Comparison of ENCODE assay signal across 21 cellular contexts in the genomic region with DNA sequence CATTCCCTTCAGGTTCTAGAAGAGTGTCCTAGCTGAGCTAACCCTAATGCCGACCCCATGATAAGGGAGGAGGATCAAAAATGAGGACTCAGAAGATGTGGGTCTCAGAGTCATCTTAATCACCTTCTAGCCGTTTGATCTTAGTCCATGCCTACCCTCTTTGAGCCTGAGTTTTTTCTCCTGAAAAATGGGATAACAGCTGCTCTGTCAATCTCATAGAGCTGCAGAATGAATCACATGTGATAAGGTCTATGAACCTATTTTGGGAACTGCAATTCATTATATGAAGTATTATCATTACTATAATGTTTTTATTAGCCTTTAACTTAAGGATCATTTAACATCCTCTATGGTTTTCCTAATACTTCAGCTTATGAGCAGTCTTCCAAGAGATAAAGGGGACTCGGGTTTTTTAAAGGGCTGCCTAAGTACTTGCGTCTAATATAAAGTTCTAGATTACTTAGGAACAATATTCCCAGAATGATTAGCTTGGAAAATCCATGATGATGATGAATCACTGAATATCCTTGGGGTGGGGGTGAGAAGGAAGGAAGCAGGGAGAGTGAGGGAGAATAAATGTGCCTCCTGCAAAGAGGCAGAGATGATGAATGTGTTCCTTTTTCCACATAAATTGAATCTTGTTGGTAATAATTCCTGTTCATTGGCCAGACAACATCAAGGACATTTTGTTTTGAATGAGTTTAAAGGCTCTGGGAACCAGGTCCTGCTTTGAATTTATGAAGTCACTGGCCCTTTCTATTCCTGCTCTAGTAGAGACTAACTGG.
DNase-seq lines count a peak whose midpoint lies in the region; TF ChIP-seq lines count a peak whose summit lies in the region.
"Had no signal": no experiment of that assay in that cellular context is flagged by ENCODE, and none has a peak within 500 bp of the region (broad histone marks: within the 10 kb centered on the region; RNA-seq: fewer than 3 reads in every experiment).

No MANE protein-coding gene starts in this region.

- DNase-seq in ACHN (peak; percentile 17), SK-N-SH (no peak), dermis blood vessel endothelial cell (peak; percentile 9), mesenchymal stem cell (peak; percentile 20), A172 (ENCODE audit: low spot score) (no peak), neural progenitor cell (ENCODE audit: low spot score) (no peak), esophagus squamous epithelium (lab: John Stamatoyannopoulos, UW) (no peak), posterior cingulate gyrus (no peak)
- DNase-seq: 8988T; Caco-2; CD4-positive, alpha-beta T cell; DMS153; EL; NCI-H1105; NCI-H2081; NCI-H2171 treated with DMSO at 0.1 percent for 48 hours; NCI-H446 treated with DMSO at 0.1 percent for 48 hours; SHP77 had no signal

- H3K4me3 ChIP-seq in SK-N-SH (ENCODE audit: low read depth in 2 of 2, low read length in 1 of 2), result no peak overlapping the region
- H3K4me3 ChIP-seq in mesenchymal stem cell (ENCODE audit: insufficient read depth in 1 of 2, low read depth in 1 of 2, low read length in 2 of 2), result no peak overlapping the region
- no peak overlapping the region for H3K4me3 ChIP-seq in neural progenitor cell
- H3K4me3 ChIP-seq in esophagus squamous epithelium, result no peak overlapping the region
- H3K4me3 ChIP-seq: GM12878, GM23338, K562 had no signal

- no peak overlapping the region for H3K9ac ChIP-seq in SK-N-SH
- H3K9ac ChIP-seq in mesenchymal stem cell (ENCODE audit: low read length), result no peak overlapping the region
- no peak overlapping the region for H3K9ac ChIP-seq in neural progenitor cell

- CTCF ChIA-PET in SK-N-SH (lab: Yijun Ruan, JAX), result interaction anchor here (0.6 to 0.7 kb wide), 2 partner anchors 57 to 743 kb away, joined by 3 read pairs; no protein-coding TSS in a partner anchor

- no peak overlapping the region for H2AK5ac ChIP-seq in mesenchymal stem cell (ENCODE audit: low read length, severe bottlenecking)

- peaks cover 61% of the 10 kb centered on the region for H3K36me3 Mint-ChIP-seq in neural progenitor cell

- H3K4me3 Mint-ChIP-seq in neural progenitor cell, result no peak overlapping the region
- H3K4me3 Mint-ChIP-seq: CD4-positive, alpha-beta T cell; GM23338 had no signal

- no peak for TF ChIP-seq RAD21 in SK-N-SH (IDR thresholded peaks at IDR 0.05; ENCODE audit: low read length)

- no peaks in the 10 kb centered on the region for H3K9me2 ChIP-seq in SK-N-SH

- no peaks in the 10 kb centered on the region for H3K36me3 ChIP-seq in SK-N-SH (replicated peaks in 1 of 2; ENCODE audit: control insufficient read depth in 1 of 2, insufficient read depth in 2 of 2, low read length in 1 of 2)
- H3K36me3 ChIP-seq in mesenchymal stem cell (ENCODE audit: control insufficient read depth in 1 of 2, insufficient read depth in 2 of 2, low read depth in 1 of 2, low read length in 2 of 2), result no peaks in the 10 kb centered on the region
- H3K36me3 ChIP-seq in neural progenitor cell, result peaks cover 4% of the 10 kb centered on the region
- H3K36me3 ChIP-seq in esophagus squamous epithelium, result no peaks in the 10 kb centered on the region

- H3K79me2 ChIP-seq in SK-N-SH (ENCODE audit: insufficient read depth) (no peaks in the 10 kb centered on the region), neural progenitor cell (ENCODE audit: low read depth) (no peaks in the 10 kb centered on the region)

- H3K4me1 Mint-ChIP-seq in neural progenitor cell, result peaks cover 31% of the 10 kb centered on the region

- WGBS in SK-N-SH (ENCODE audit: low lambda C conversion rate), result 54% methylated on average over 4 of the region's 4 CpGs
- WGBS in mesenchymal stem cell, result 89% methylated on average over 3 of the region's 4 CpGs
- 57 to 66% methylated on average over 4 of the region's 4 CpGs for WGBS in esophagus squamous epithelium, 2 donors

- H3F3A ChIP-seq in SK-N-SH (replicated peaks; ENCODE audit: insufficient read depth) (peaks cover 5% of the 10 kb centered on the region), neural progenitor cell (ENCODE audit: low read depth) (peaks cover 9% of the 10 kb centered on the region)

- TF ChIP-seq EP300 in SK-N-SH (IDR thresholded peaks at IDR 0.05; ENCODE audit: borderline replicate concordance in 1 of 2, low read depth in 1 of 2, low read length in 1 of 2), result no peak

- no peak overlapping the region for H3K4ac ChIP-seq in mesenchymal stem cell (ENCODE audit: low read depth in 1 of 2, low read length in 2 of 2)

- no peak overlapping the region for H3K4me2 ChIP-seq in SK-N-SH
- no peak overlapping the region for H3K4me2 ChIP-seq in mesenchymal stem cell (ENCODE audit: low read length, poor library complexity, severe bottlenecking)
- H3K4me2 ChIP-seq in neural progenitor cell, result no peak overlapping the region
- H3K4me2 ChIP-seq: GM23338 had no signal

- no peak overlapping the region for H2BK5ac ChIP-seq in mesenchymal stem cell (ENCODE audit: low read depth, low read length, poor library complexity, severe bottlenecking)

- H2BK12ac ChIP-seq in mesenchymal stem cell (ENCODE audit: low read length in 2 of 2), result no peak overlapping the region

- no peaks in the 10 kb centered on the region for H4K20me1 ChIP-seq in SK-N-SH (ENCODE audit: insufficient read depth)
- no peaks in the 10 kb centered on the region for H4K20me1 ChIP-seq in neural progenitor cell (ENCODE audit: low read depth)

- H3K4me1 ChIP-seq in SK-N-SH (ENCODE audit: control insufficient read depth in 1 of 2, insufficient read depth in 2 of 2, low read depth in 1 of 2, low read length in 1 of 2) (peaks cover 5 to 8% of the 10 kb centered on the region in 2 experiments; a peak in 2 of 4 replicates), mesenchymal stem cell (ENCODE audit: control insufficient read depth, insufficient read depth, low read depth, low read length) (no peaks in the 10 kb centered on the region), neural progenitor cell (peaks cover 14% of the 10 kb centered on the region), esophagus squamous epithelium (no peaks in the 10 kb centered on the region)

- H3K79me1 ChIP-seq in mesenchymal stem cell (replicated peaks; ENCODE audit: low read length, poor library complexity, severe bottlenecking), result no peaks in the 10 kb centered on the region

- no peak overlapping the region for H3K18ac ChIP-seq in mesenchymal stem cell (ENCODE audit: low read depth in 1 of 2, low read length in 2 of 2)

- H4K8ac ChIP-seq in mesenchymal stem cell (ENCODE audit: low read length), result no peak overlapping the region

- no peaks in the 10 kb centered on the region for H3K9me3 ChIP-seq in SK-N-SH
- H3K9me3 ChIP-seq in mesenchymal stem cell (ENCODE audit: control insufficient read depth, low read length), result no peaks in the 10 kb centered on the region
- no peaks in the 10 kb centered on the region for H3K9me3 ChIP-seq in neural progenitor cell (ENCODE audit: low read depth)
- no peaks in the 10 kb centered on the region for H3K9me3 ChIP-seq in esophagus squamous epithelium
- H3K9me3 ChIP-seq: Caco-2 had no signal

- H4K91ac ChIP-seq in mesenchymal stem cell (ENCODE audit: low read length), result no peak overlapping the region

- TF ChIP-seq POLR2A in esophagus squamous epithelium (IDR thresholded peaks at IDR 0.05), result no peak

- H3K14ac ChIP-seq in mesenchymal stem cell (ENCODE audit: low read length in 2 of 2), result no peak overlapping the region

- intact Hi-C loops in esophagus squamous epithelium (cut with DNase I), result no loop called here
- intact Hi-C loops in posterior cingulate gyrus (cut with DNase I), result no loop called here

- H3K27ac Mint-ChIP-seq in neural progenitor cell, result no peak overlapping the region
- H3K27ac Mint-ChIP-seq: CD4-positive, alpha-beta T cell; GM23338 had no signal

- H3K27me3 ChIP-seq in SK-N-SH (ENCODE audit: insufficient read depth) (no peaks in the 10 kb centered on the region), mesenchymal stem cell (ENCODE audit: control insufficient read depth in 1 of 2, insufficient read depth in 1 of 2, low read length in 2 of 2) (no peaks in the 10 kb centered on the region), neural progenitor cell (no peaks in the 10 kb centered on the region), esophagus squamous epithelium (no peaks in the 10 kb centered on the region)

- no peak for TF ChIP-seq CTCF in SK-N-SH (IDR thresholded peaks at IDR 0.05)
- no peak for TF ChIP-seq CTCF in neural progenitor cell (IDR thresholded peaks at IDR 0.05)
- no peak for TF ChIP-seq CTCF in esophagus squamous epithelium (IDR thresholded peaks at IDR 0.05)

- 0 out of 2 replicates have a peak overlapping the region, but pooled peaks have one; percentile 3 for H2AFZ ChIP-seq in SK-N-SH (ENCODE audit: low read depth)
- H2AFZ ChIP-seq in mesenchymal stem cell (ENCODE audit: low read depth, low read length), result no peak overlapping the region
- no peak overlapping the region for H2AFZ ChIP-seq in neural progenitor cell (replicated peaks)
- H2AFZ ChIP-seq: GM23338 had no signal

- in situ Hi-C loops in ACHN (cut with HindIII; ENCODE audit: low pct_ligation_motif_present, low pct_unique_long_range_greater_than_20kb, low sequenced_read_pairs), result no loop called here

- H3K27me3 Mint-ChIP-seq in neural progenitor cell (ENCODE audit: insufficient read depth, low read depth), result no peaks in the 10 kb centered on the region

- peaks cover 3% of the 10 kb centered on the region for H3K9me3 Mint-ChIP-seq in neural progenitor cell
- H3K9me3 Mint-ChIP-seq: CD4-positive, alpha-beta T cell; GM23338 had no signal

- no peak overlapping the region for H2BK120ac ChIP-seq in mesenchymal stem cell (ENCODE audit: low read depth, low read length)

- no peak overlapping the region for H2BK15ac ChIP-seq in mesenchymal stem cell (ENCODE audit: low read depth, poor library complexity, severe bottlenecking)

- no peak overlapping the region for H3K23ac ChIP-seq in mesenchymal stem cell (ENCODE audit: low read length in 2 of 2)

- H3K27ac ChIP-seq in SK-N-SH (ENCODE audit: low read depth in 2 of 2, low read length in 1 of 2) (peak overlapping the region in 1 of 2 experiments; percentile 72; a peak in 2 of 4 replicates), mesenchymal stem cell (ENCODE audit: low read length, poor library complexity, severe bottlenecking) (no peak overlapping the region), neural progenitor cell (no peak overlapping the region), esophagus squamous epithelium (no peak overlapping the region)

- POLR2A ChIA-PET in SK-N-SH (lab: Yijun Ruan, JAX), result no interaction called here

TF ChIP-seq in SK-N-SH, 30 proteins besides CTCF, POLR2A, EP300 and RAD21 (continues in another document):
- TF ChIP-seq GABPA (IDR thresholded peaks at IDR 0.05; ENCODE audit: low read depth), result no peak
- TF ChIP-seq TCF12 (IDR thresholded peaks at IDR 0.05), result no peak
- TF ChIP-seq RCOR1 (IDR thresholded peaks at IDR 0.05; ENCODE audit: low read length), result no peak
- TF ChIP-seq, protein P1, sequence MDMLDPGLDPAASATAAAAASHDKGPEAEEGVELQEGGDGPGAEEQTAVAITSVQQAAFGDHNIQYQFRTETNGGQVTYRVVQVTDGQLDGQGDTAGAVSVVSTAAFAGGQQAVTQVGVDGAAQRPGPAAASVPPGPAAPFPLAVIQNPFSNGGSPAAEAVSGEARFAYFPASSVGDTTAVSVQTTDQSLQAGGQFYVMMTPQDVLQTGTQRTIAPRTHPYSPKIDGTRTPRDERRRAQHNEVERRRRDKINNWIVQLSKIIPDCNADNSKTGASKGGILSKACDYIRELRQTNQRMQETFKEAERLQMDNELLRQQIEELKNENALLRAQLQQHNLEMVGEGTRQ (IDR thresholded peaks at IDR 0.05; ENCODE audit: borderline replicate concordance, low read depth, low read length), result no peak
- TF ChIP-seq RFX5 (IDR thresholded peaks at IDR 0.05; ENCODE audit: low read length), result no peak

Comparison
In these comparisons a context has a peak if more than half of its experiments do, and no peak if none do; other contexts are left out.
1. DNase-seq: peak in ACHN (single experiment), dermis blood vessel endothelial cell (single experiment) and mesenchymal stem cell (single experiment); none in SK-N-SH (single experiment), A172 (single experiment), neural progenitor cell (single experiment), esophagus squamous epithelium (single experiment) and posterior cingulate gyrus (0 of 10).